In the genomic region with DNA sequence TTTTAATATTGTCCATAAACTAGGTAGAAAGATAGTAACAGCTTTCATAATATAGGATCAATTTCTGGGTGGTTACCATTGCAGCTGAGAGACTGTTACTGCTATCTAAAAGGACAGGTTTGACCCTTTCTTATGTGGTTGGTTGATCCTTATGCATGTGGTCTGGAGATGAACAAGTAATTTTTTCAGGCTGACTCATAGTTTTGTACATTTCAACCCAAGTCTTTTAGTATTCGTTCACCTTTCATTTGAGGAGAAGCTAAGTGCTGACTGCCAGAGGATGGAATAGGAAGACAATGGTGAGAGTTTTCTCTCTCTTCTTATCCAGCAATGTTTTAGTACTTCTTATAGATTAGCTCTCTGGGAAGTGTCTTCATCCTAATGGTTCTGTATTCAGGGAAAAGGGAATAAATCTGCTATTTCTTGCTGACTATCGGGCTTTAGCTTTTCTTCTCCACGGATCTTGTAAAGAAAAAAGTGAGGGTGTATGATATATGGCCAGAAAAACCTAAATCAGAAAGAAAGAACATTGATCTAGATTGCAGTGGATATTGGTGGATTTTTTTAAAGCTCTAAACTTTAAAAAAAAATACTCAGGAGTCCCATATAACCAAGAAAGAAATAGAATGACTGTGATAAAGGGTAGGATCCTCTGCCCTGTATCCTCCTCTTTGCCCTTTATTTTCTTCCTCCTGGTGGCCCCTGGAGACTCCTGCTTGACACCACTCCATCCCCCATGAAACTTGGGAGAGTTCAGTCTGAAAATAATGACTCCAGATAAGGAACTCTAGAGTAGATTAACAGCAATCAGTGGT, we compare ENCODE assay signal across 10 cellular contexts.
DNase-seq lines count a peak whose midpoint lies in the region; ATAC-seq and TF ChIP-seq lines count a peak whose summit lies in the region.
"Had no signal": no experiment of that assay in that cellular context is flagged by ENCODE, and none has a peak within 500 bp of the region (broad histone marks: within the 10 kb centered on the region; RNA-seq: fewer than 3 reads in every experiment).

No MANE protein-coding gene starts in this region.

- H3K9me3 ChIP-seq in SK-N-SH (no peaks in the 10 kb centered on the region), subcutaneous abdominal adipose tissue (ENCODE audit: control insufficient read depth in 5 of 5, low read length in 5 of 5) (no peaks in the 10 kb centered on the region)
- H3K9me3 ChIP-seq: heart left ventricle had no signal

- H3K9me2 ChIP-seq in SK-N-SH = no peaks in the 10 kb centered on the region

- WGBS in SK-N-SH (ENCODE audit: low lambda C conversion rate) = 61% methylated on average over 3 of the region's 3 CpGs

- no peaks in the 10 kb centered on the region for H3K27me3 ChIP-seq in SK-N-SH (ENCODE audit: insufficient read depth)
- no peaks in the 10 kb centered on the region for H3K27me3 ChIP-seq in subcutaneous abdominal adipose tissue (ENCODE audit: control insufficient read depth in 5 of 5, insufficient read depth in 4 of 5, low read length in 5 of 5)
- H3K27me3 ChIP-seq: heart left ventricle had no signal

- peak overlapping the region; percentile 58 for H2AFZ ChIP-seq in SK-N-SH (ENCODE audit: low read depth)

- no peaks in the 10 kb centered on the region for H3K36me3 ChIP-seq in SK-N-SH (replicated peaks in 1 of 2; ENCODE audit: control insufficient read depth in 1 of 2, insufficient read depth in 2 of 2, low read length in 1 of 2)
- peaks cover 0 to 5% (median 0%) of the 10 kb centered on the region in 5 donors for H3K36me3 ChIP-seq in subcutaneous abdominal adipose tissue (ENCODE audit: control insufficient read depth in 5 of 5, insufficient read depth in 5 of 5, low read length in 5 of 5)
- H3K36me3 ChIP-seq: heart left ventricle had no signal

- H3K4me2 ChIP-seq in SK-N-SH = peak overlapping the region; percentile 53

- no peak for ATAC-seq in GM18909 (IDR thresholded peaks at IDR 0.05; ENCODE audit: poor library complexity, unreplicated experiment)
- ATAC-seq in HG03097 (IDR thresholded peaks at IDR 0.05; ENCODE audit: low FRiP score, unreplicated experiment) = no peak
- ATAC-seq: heart left ventricle, Right ventricle myocardium inferior had no signal

- no peak for TF ChIP-seq CTCF in SK-N-SH (IDR thresholded peaks at IDR 0.05)
- TF ChIP-seq CTCF in fibroblast of mammary gland (conservative IDR thresholded peaks at IDR 0.05; ENCODE audit: control insufficient read depth, insufficient read depth, low read depth, low read length) = no peak

- H3K9ac ChIP-seq in SK-N-SH (peak overlapping the region; percentile 15; the same call in 1 of the 2 replicates), subcutaneous abdominal adipose tissue (ENCODE audit: low read length in 5 of 5) (peak overlapping the region in 1 of 5 donors; percentile 25)

- TF ChIP-seq RAD21 in SK-N-SH (IDR thresholded peaks at IDR 0.05; ENCODE audit: low read length) = no peak

- POLR2A ChIA-PET in SK-N-SH (lab: Yijun Ruan, JAX) = interaction anchor here (1.9 kb wide), 1 partner anchor 88 kb away, joined by 7 read pairs; the partner anchor contains the start of gene CPED1

- H3K4me3 ChIP-seq in SK-N-SH (ENCODE audit: low read depth in 2 of 2, low read length in 1 of 2) (0 out of 4 replicates have a peak overlapping the region, but pooled peaks of 1 of the 2 experiments have one; percentile 23), fibroblast of mammary gland (ENCODE audit: control insufficient read depth, low read depth, low read length) (peak overlapping the region; percentile 23), subcutaneous abdominal adipose tissue (ENCODE audit: low read depth in 1 of 5, low read length in 5 of 5) (peak overlapping the region in 1 of 5 donors; percentile 3)
- H3K4me3 ChIP-seq: heart left ventricle had no signal

- H4K20me1 ChIP-seq in SK-N-SH (ENCODE audit: insufficient read depth) = no peaks in the 10 kb centered on the region

- peak; percentile 88 for DNase-seq in HCEC 1CT
- DNase-seq in SK-N-SH = no peak
- peak; percentile 89 for DNase-seq in fibroblast of mammary gland (ENCODE audit: low read depth)
- DNase-seq in GDM1 (lab: John Stamatoyannopoulos, UW) = no peak
- DNase-seq: anterior cingulate cortex, heart left ventricle had no signal

- H3K4me1 ChIP-seq in SK-N-SH (ENCODE audit: control insufficient read depth in 1 of 2, insufficient read depth in 2 of 2, low read depth in 1 of 2, low read length in 1 of 2) = peaks cover 0 to 2% of the 10 kb centered on the region in 2 experiments; a peak in 1 of 4 replicates
- peaks cover 0 to 56% (median 22%) of the 10 kb centered on the region in 5 donors for H3K4me1 ChIP-seq in subcutaneous abdominal adipose tissue (ENCODE audit: control insufficient read depth in 5 of 5, insufficient read depth in 5 of 5, low read length in 5 of 5)

- H3F3A ChIP-seq in SK-N-SH (replicated peaks; ENCODE audit: insufficient read depth) = no peaks in the 10 kb centered on the region

- no peak for TF ChIP-seq EP300 in SK-N-SH (IDR thresholded peaks at IDR 0.05; ENCODE audit: borderline replicate concordance in 1 of 2, low read depth in 1 of 2, low read length in 1 of 2)

- H3K27ac ChIP-seq in SK-N-SH (ENCODE audit: low read depth in 2 of 2, low read length in 1 of 2) (peak overlapping the region in 1 of 2 experiments; percentile 56; a peak in 2 of 4 replicates), subcutaneous abdominal adipose tissue (ENCODE audit: low read depth, low read length) (peak overlapping the region; percentile 63)
- H3K27ac ChIP-seq: heart left ventricle had no signal

- no peaks in the 10 kb centered on the region for H3K79me2 ChIP-seq in SK-N-SH (ENCODE audit: insufficient read depth)

- CTCF ChIA-PET in SK-N-SH (lab: Yijun Ruan, JAX) = interaction anchor here (0.5 to 18.1 kb wide), 13 partner anchors 8 to 285 kb away, joined by 3 to 397 read pairs (median 3); partner anchors contain the start of gene CPED1

TF ChIP-seq in SK-N-SH, 30 proteins besides CTCF, POLR2A, EP300 and RAD21 (continues in another document):
- TF ChIP-seq, protein P1, sequence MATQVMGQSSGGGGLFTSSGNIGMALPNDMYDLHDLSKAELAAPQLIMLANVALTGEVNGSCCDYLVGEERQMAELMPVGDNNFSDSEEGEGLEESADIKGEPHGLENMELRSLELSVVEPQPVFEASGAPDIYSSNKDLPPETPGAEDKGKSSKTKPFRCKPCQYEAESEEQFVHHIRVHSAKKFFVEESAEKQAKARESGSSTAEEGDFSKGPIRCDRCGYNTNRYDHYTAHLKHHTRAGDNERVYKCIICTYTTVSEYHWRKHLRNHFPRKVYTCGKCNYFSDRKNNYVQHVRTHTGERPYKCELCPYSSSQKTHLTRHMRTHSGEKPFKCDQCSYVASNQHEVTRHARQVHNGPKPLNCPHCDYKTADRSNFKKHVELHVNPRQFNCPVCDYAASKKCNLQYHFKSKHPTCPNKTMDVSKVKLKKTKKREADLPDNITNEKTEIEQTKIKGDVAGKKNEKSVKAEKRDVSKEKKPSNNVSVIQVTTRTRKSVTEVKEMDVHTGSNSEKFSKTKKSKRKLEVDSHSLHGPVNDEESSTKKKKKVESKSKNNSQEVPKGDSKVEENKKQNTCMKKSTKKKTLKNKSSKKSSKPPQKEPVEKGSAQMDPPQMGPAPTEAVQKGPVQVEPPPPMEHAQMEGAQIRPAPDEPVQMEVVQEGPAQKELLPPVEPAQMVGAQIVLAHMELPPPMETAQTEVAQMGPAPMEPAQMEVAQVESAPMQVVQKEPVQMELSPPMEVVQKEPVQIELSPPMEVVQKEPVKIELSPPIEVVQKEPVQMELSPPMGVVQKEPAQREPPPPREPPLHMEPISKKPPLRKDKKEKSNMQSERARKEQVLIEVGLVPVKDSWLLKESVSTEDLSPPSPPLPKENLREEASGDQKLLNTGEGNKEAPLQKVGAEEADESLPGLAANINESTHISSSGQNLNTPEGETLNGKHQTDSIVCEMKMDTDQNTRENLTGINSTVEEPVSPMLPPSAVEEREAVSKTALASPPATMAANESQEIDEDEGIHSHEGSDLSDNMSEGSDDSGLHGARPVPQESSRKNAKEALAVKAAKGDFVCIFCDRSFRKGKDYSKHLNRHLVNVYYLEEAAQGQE (IDR thresholded peaks at IDR 0.05; ENCODE audit: low read depth, low read length) = no peak
- TF ChIP-seq MXI1 (IDR thresholded peaks at IDR 0.05; ENCODE audit: low read depth, low read length) = no peak
- no peak for TF ChIP-seq TAF1 (IDR thresholded peaks at IDR 0.05; ENCODE audit: borderline replicate concordance, low read depth, low read length)
- TF ChIP-seq RFX5 (IDR thresholded peaks at IDR 0.05; ENCODE audit: low read length) = no peak
- TF ChIP-seq NFIC (IDR thresholded peaks at IDR 0.05; ENCODE audit: borderline replicate concordance) = peak; percentile 20; the same call in 1 of the 2 replicates
- TF ChIP-seq SIN3A (IDR thresholded peaks at IDR 0.05; ENCODE audit: borderline replicate concordance, low read depth, low read length) = no peak
- peak; percentile 79 for TF ChIP-seq JUND (IDR thresholded peaks at IDR 0.05)
- TF ChIP-seq YY1 (IDR thresholded peaks at IDR 0.05; ENCODE audit: low read depth) = no peak
- TF ChIP-seq RXRA (IDR thresholded peaks at IDR 0.05; ENCODE audit: borderline replicate concordance, low read depth) = 0 out of 2 replicates have a peak, but pooled peaks have one; percentile 31
- no peak for TF ChIP-seq FOXJ3 (CRISPR knock-in tag; IDR thresholded peaks at IDR 0.05)
- TF ChIP-seq GATA2 (CRISPR knock-in tag; IDR thresholded peaks at IDR 0.05) = no peak
- TF ChIP-seq FOXM1 (IDR thresholded peaks at IDR 0.05; ENCODE audit: low read depth) = no peak
- TF ChIP-seq POLR2AphosphoS5 (IDR thresholded peaks at IDR 0.05; ENCODE audit: low read depth, low read length) = no peak
- TF ChIP-seq, protein P2, sequence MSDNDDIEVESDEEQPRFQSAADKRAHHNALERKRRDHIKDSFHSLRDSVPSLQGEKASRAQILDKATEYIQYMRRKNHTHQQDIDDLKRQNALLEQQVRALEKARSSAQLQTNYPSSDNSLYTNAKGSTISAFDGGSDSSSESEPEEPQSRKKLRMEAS (IDR thresholded peaks at IDR 0.05; ENCODE audit: low read depth) = 0 out of 2 replicates have a peak, but pooled peaks have one; percentile 56
- no peak for TF ChIP-seq SMC3 (IDR thresholded peaks at IDR 0.05; ENCODE audit: low read depth, low read length)
- no peak for TF ChIP-seq RCOR1 (IDR thresholded peaks at IDR 0.05; ENCODE audit: low read length)
- TF ChIP-seq EZH2phosphoT487 (IDR thresholded peaks at IDR 0.05; ENCODE audit: borderline replicate concordance, low read depth) = no peak
- peak; percentile 57 for TF ChIP-seq TCF12 (IDR thresholded peaks at IDR 0.05)
- TF ChIP-seq TEAD4 (IDR thresholded peaks at IDR 0.05; ENCODE audit: borderline replicate concordance, insufficient read depth) = no peak
- TF ChIP-seq GABPA (IDR thresholded peaks at IDR 0.05; ENCODE audit: low read depth) = no peak
- no peak for TF ChIP-seq ELF1 (IDR thresholded peaks at IDR 0.05)
- TF ChIP-seq FOSL2 (IDR thresholded peaks at IDR 0.05; ENCODE audit: borderline replicate concordance, low read depth) = peak; percentile 82
- TF ChIP-seq NRF1 (IDR thresholded peaks at IDR 0.05; ENCODE audit: low read depth, low read length) = no peak

Comparison
In these comparisons a context has a peak if more than half of its experiments do, and no peak if none do; other contexts are left out.
1. DNase-seq: peak in HCEC 1CT (single experiment) and fibroblast of mammary gland (single experiment); none in SK-N-SH (single experiment) and GDM1 (single experiment).